In genomic region chr1:27109103-27109822, GRCh38 we compare ENCODE assay signal across 1 cellular context.
TF ChIP-seq lines count a peak whose summit lies in the region.

No MANE protein-coding gene starts in this region.

TF ChIP-seq in K562, 482 proteins besides CTCF, POLR2A, EP300 and RAD21 (continued from another document and continues in another):
- TF ChIP-seq HNRNPLL (IDR thresholded peaks at IDR 0.05; ENCODE audit: low read depth, low read length, poor library complexity, severe bottlenecking) (no peak), CHD4 (IDR thresholded peaks at IDR 0.05; ENCODE audit: insufficient read depth, insufficient replicate concordance, low read depth, low read length, poor library complexity, severe bottlenecking) (no peak), SMAD4 (CRISPR knock-in tag; conservative IDR thresholded peaks at IDR 0.05) (peak; percentile 67), ARID3A (IDR thresholded peaks at IDR 0.05; ENCODE audit: borderline replicate concordance, low read depth, low read length) (0 out of 2 replicates have a peak, but pooled peaks have one; percentile 24), CAMTA2 (CRISPR knock-in tag; conservative IDR thresholded peaks at IDR 0.05) (no peak), THRA (IDR thresholded peaks at IDR 0.05) (no peak), ZBTB12 (CRISPR knock-in tag; IDR thresholded peaks at IDR 0.05) (no peak), ZBTB9 (CRISPR knock-in tag; IDR thresholded peaks at IDR 0.05) (no peak), NR1H2 (CRISPR knock-in tag; IDR thresholded peaks at IDR 0.05) (no peak), HCFC1 (IDR thresholded peaks at IDR 0.05; ENCODE audit: low read depth, low read length) (no peak; the same call in 1 of the 2 replicates), DACH1 (IDR thresholded peaks at IDR 0.05; ENCODE audit: partially characterized antibody) (no peak), XRCC3 (IDR thresholded peaks at IDR 0.05) (no peak), NR0B1 (IDR thresholded peaks at IDR 0.05; ENCODE audit: partially characterized antibody) (no peak), PRPF4 (IDR thresholded peaks at IDR 0.05; ENCODE audit: insufficient read depth, low read depth, low read length, poor library complexity, severe bottlenecking) (no peak), MBD2 (IDR thresholded peaks at IDR 0.05; ENCODE audit: borderline replicate concordance, low read depth) (no peak), ZNF224 (CRISPR knock-in tag; IDR thresholded peaks at IDR 0.05) (no peak), CBX5 (IDR thresholded peaks at IDR 0.05; ENCODE audit: borderline replicate concordance, low read depth) (no peak), BMI1 (IDR thresholded peaks at IDR 0.05; ENCODE audit: low read length) (no peak), SREBF1 (IDR thresholded peaks at IDR 0.05; ENCODE audit: borderline replicate concordance, low read depth, low read length) (no peak), ZFX (CRISPR knock-in tag; IDR thresholded peaks at IDR 0.05) (no peak), ZNF324 (CRISPR knock-in tag; IDR thresholded peaks at IDR 0.05) (no peak), ZNF717 (CRISPR knock-in tag; IDR thresholded peaks at IDR 0.05) (no peak), MTA2 (IDR thresholded peaks at IDR 0.05; ENCODE audit: low read depth) (no peak), CREBBP (IDR thresholded peaks at IDR 0.05; ENCODE audit: low read depth, low read length) (no peak), HNRNPK (IDR thresholded peaks at IDR 0.05; ENCODE audit: low read depth, low read length, poor library complexity, severe bottlenecking) (no peak), GTF3C2 (IDR thresholded peaks at IDR 0.05; ENCODE audit: borderline replicate concordance, extremely low read depth, insufficient read length) (no peak), HNRNPL (IDR thresholded peaks at IDR 0.05; ENCODE audit: low read depth, low read length) (no peak), MXD1 (CRISPR knock-in tag; IDR thresholded peaks at IDR 0.05; ENCODE audit: borderline replicate concordance, poor library complexity, severe bottlenecking) (no peak), MEF2D (tag; conservative IDR thresholded peaks at IDR 0.05; ENCODE audit: low read depth) (no peak), ZNF165 (CRISPR knock-in tag; IDR thresholded peaks at IDR 0.05; ENCODE audit: borderline replicate concordance) (no peak), ZNF121 (CRISPR knock-in tag; conservative IDR thresholded peaks at IDR 0.05) (no peak), ZNF197 (CRISPR knock-in tag; IDR thresholded peaks at IDR 0.05; ENCODE audit: low read depth) (no peak), KAT7 (CRISPR knock-in tag; IDR thresholded peaks at IDR 0.05; ENCODE audit: borderline replicate concordance) (no peak), NCOA4 (IDR thresholded peaks at IDR 0.05; ENCODE audit: partially characterized antibody) (no peak), ZNF263 (CRISPR knock-in tag; IDR thresholded peaks at IDR 0.05; ENCODE audit: borderline replicate concordance) (no peak; the same call in 1 of the 2 replicates), BACH1 (tag; IDR thresholded peaks at IDR 0.05) (no peak), CHD2 (IDR thresholded peaks at IDR 0.05; ENCODE audit: low read depth, low read length) (no peak), ZNF584 (CRISPR knock-in tag; IDR thresholded peaks at IDR 0.05; ENCODE audit: low read depth) (peak; percentile 46; the same call in 1 of the 2 replicates), TCF3 (CRISPR knock-in tag; IDR thresholded peaks at IDR 0.05) (no peak), GABPB1 (CRISPR knock-in tag; IDR thresholded peaks at IDR 0.05) (no peak), ZNF384 (IDR thresholded peaks at IDR 0.05; ENCODE audit: low read depth, low read length) (0 out of 2 replicates have a peak, but pooled peaks have one; percentile 14), ZNF561 (CRISPR knock-in tag; conservative IDR thresholded peaks at IDR 0.05) (no peak), FOXM1 (IDR thresholded peaks at IDR 0.05; ENCODE audit: low read depth) (no peak), FOXM1 (CRISPR knock-in tag; IDR thresholded peaks at IDR 0.05; ENCODE audit: low read depth) (no peak), ARID4B (CRISPR knock-in tag; IDR thresholded peaks at IDR 0.05) (no peak), MXI1 (IDR thresholded peaks at IDR 0.05; ENCODE audit: low read depth, low read length) (no peak), FOXK1 (CRISPR knock-in tag; IDR thresholded peaks at IDR 0.05; ENCODE audit: borderline replicate concordance) (no peak), SUPT5H (IDR thresholded peaks at IDR 0.05) (no peak), CEBPB (tag; IDR thresholded peaks at IDR 0.05) (peak; percentile 86), NONO (IDR thresholded peaks at IDR 0.05; ENCODE audit: low read depth in 2 of 2, low read length in 1 of 2) (no peak), SMC3 (conservative IDR thresholded peaks at IDR 0.05; ENCODE audit: insufficient read depth, low read depth, low read length) (peak; percentile 73), CBFA2T3 (IDR thresholded peaks at IDR 0.05) (no peak), ATF3 (IDR thresholded peaks at IDR 0.05) (peak; percentile 26; the same call in 1 of the 2 replicates), ATF3 (CRISPR knock-in tag; conservative IDR thresholded peaks at IDR 0.05) (no peak), TRIM24 (IDR thresholded peaks at IDR 0.05) (no peak), U2AF2 (optimal IDR thresholded peaks at IDR 0.05; ENCODE audit: low read depth, low read length) (no peak), POLR2H (tag; IDR thresholded peaks at IDR 0.05; ENCODE audit: low read depth) (no peak)
